Comparison of ENCODE assay signal across 18 cellular contexts in the genomic region with DNA sequence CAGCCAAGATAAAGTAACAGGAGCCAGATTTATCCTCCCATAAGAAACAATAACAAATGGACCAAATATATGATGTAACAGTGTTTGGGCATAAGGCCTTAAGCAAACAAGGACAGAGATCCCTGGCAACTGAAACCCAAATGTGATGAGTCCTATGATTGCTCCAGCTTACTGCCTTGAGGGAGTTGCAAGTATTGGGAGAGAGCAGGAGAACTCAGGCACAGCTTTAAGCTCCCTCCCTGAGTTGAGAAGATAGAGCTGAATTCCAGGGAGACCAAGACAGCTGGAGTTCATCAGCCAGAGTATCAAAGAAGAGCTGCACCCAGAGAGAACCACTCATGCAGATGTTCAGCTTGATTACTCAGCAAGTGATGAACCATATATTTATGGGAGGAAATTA.
DNase-seq lines count a peak whose midpoint lies in the region; ATAC-seq, FAIRE-seq and TF ChIP-seq lines count a peak whose summit lies in the region.
"Had no signal": no experiment of that assay in that cellular context is flagged by ENCODE, and none has a peak within 500 bp of the region (broad histone marks: within the 10 kb centered on the region; RNA-seq: fewer than 3 reads in every experiment).

No MANE protein-coding gene starts in this region.

- H2AFZ ChIP-seq in parathyroid adenoma, result peak overlapping the region; percentile 13

- POLR2A ChIA-PET in GM10248 (lab: Yijun Ruan, JAX), result no interaction called here

- TF ChIP-seq CTCF in LNCaP clone FGC (IDR thresholded peaks at IDR 0.05; ENCODE audit: control insufficient read depth, extremely low read depth, insufficient read depth), result no peak
- TF ChIP-seq CTCF in bronchial epithelial cell (IDR thresholded peaks at IDR 0.05; ENCODE audit: insufficient read depth, low read length, severe bottlenecking), result no peak
- no peak for TF ChIP-seq CTCF in gastroesophageal sphincter (IDR thresholded peaks at IDR 0.05)
- TF ChIP-seq CTCF in parathyroid adenoma (IDR thresholded peaks at IDR 0.05), result no peak
- TF ChIP-seq CTCF in GM10248 (IDR thresholded peaks at IDR 0.05; ENCODE audit: control extremely low read depth, extremely low read depth, low read depth, missing control alignments), result no peak

- FAIRE-seq in bronchial epithelial cell (lab: Jason Lieb, UNC), result no peak
- FAIRE-seq: H54 had no signal

- H3K36me3 ChIP-seq in bronchial epithelial cell (ENCODE audit: control insufficient read depth, insufficient read depth, low read length), result no peaks in the 10 kb centered on the region
- H3K36me3 ChIP-seq in gastroesophageal sphincter, result no peaks in the 10 kb centered on the region
- no peaks in the 10 kb centered on the region for H3K36me3 ChIP-seq in parathyroid adenoma (ENCODE audit: control insufficient read depth, insufficient read depth, low read length)
- H3K36me3 ChIP-seq: BLaER1 treated with 17β-estradiol and CSF1 and Interleukin-3, amounts not matched to agents 10 nM and 100 nM had no signal

- ATAC-seq in gastroesophageal sphincter, result peak; percentile 51
- ATAC-seq in HG03378 (IDR thresholded peaks at IDR 0.05; ENCODE audit: unreplicated experiment), result no peak

- H3K9ac ChIP-seq in parathyroid adenoma, result no peak overlapping the region
- H3K9ac ChIP-seq: BLaER1 treated with 17β-estradiol and CSF1 and Interleukin-3, amounts not matched to agents 10 nM and 100 nM had no signal

- H3K4me3 ChIP-seq in LNCaP clone FGC (ENCODE audit: low read depth, low read length) (no peak overlapping the region), bronchial epithelial cell (ENCODE audit: low read depth, low read length) (no peak overlapping the region), gastroesophageal sphincter (no peak overlapping the region), parathyroid adenoma (ENCODE audit: low read depth, low read length) (no peak overlapping the region)
- H3K4me3 ChIP-seq: BLaER1 treated with 17β-estradiol and CSF1 and Interleukin-3, amounts not matched to agents 10 nM and 100 nM had no signal

- H3K79me2 ChIP-seq in parathyroid adenoma, result no peaks in the 10 kb centered on the region

- TF ChIP-seq EP300 in gastroesophageal sphincter (IDR thresholded peaks at IDR 0.05), result no peak

- H3K4me1 ChIP-seq in gastroesophageal sphincter (no peaks in the 10 kb centered on the region), parathyroid adenoma (peaks cover 4% of the 10 kb centered on the region)

- no peak overlapping the region for H3K4me2 ChIP-seq in parathyroid adenoma (ENCODE audit: low read length)

- no peak for TF ChIP-seq POLR2A in gastroesophageal sphincter (IDR thresholded peaks at IDR 0.05)

- peak; percentile 8 for DNase-seq in LNCaP clone FGC (ENCODE audit: low read depth)
- peak; percentile 7 for DNase-seq in bronchial epithelial cell (ENCODE audit: low read depth)
- DNase-seq in activated T-cell treated with anti-CD3 and anti-CD28 coated beads, Interleukin-2, amount 50 U/mL, for 1 hour, result no peak
- DNase-seq in GM10248 (ENCODE audit: extremely low spot score), result no peak
- DNase-seq: DMS79, HFFc6, KG1, NCI-H1436, NCI-H1930, NCI-H226, NCI-H524, NCI-H82, OCI-M1 had no signal

- H3K9me3 ChIP-seq in gastroesophageal sphincter (no peaks in the 10 kb centered on the region), parathyroid adenoma (ENCODE audit: control insufficient read depth, low read length) (no peaks in the 10 kb centered on the region)
- H3K9me3 ChIP-seq: BLaER1 treated with 17β-estradiol and CSF1 and Interleukin-3, amounts not matched to agents 10 nM and 100 nM had no signal

- H3K27me3 ChIP-seq in bronchial epithelial cell (ENCODE audit: control insufficient read depth, insufficient read depth, low read length) (no peaks in the 10 kb centered on the region), gastroesophageal sphincter (no peaks in the 10 kb centered on the region), parathyroid adenoma (ENCODE audit: control insufficient read depth, insufficient read depth, low read length) (no peaks in the 10 kb centered on the region)
- H3K27me3 ChIP-seq: BLaER1 treated with 17β-estradiol and CSF1 and Interleukin-3, amounts not matched to agents 10 nM and 100 nM had no signal

- H3K27ac ChIP-seq in gastroesophageal sphincter, result no peak overlapping the region
- no peak overlapping the region for H3K27ac ChIP-seq in parathyroid adenoma
- H3K27ac ChIP-seq: BLaER1 treated with 17β-estradiol and CSF1 and Interleukin-3, amounts not matched to agents 10 nM and 100 nM had no signal

- CTCF ChIA-PET in GM10248 (lab: Yijun Ruan, JAX), result interaction anchor here (1.0 to 1.4 kb wide), 2 partner anchors 9 to 43 kb away, joined by 3 read pairs; no protein-coding TSS in a partner anchor

Comparison
In these comparisons a context has a peak if more than half of its experiments do, and no peak if none do; other contexts are left out.
1. DNase-seq: peak in LNCaP clone FGC (single experiment) and bronchial epithelial cell (single experiment); none in activated T-cell treated with anti-CD3 and anti-CD28 coated beads, Interleukin-2, amount 50 U/mL, for 1 hour (single experiment) and GM10248 (single experiment).